ENCODE assay signal across 8 cellular contexts in genomic region chr22:44497218-44497903, GRCh38. TPM values are rescaled to one million over a fixed set of nuclear protein-coding genes. Genes with fewer than 3 reads are reported as not detected.
DNase-seq lines count a peak whose midpoint lies in the region; ATAC-seq, FAIRE-seq and TF ChIP-seq lines count a peak whose summit lies in the region.

No MANE protein-coding gene starts in this region.

- H3K27ac ChIP-seq in endothelial cell of umbilical vein (ENCODE audit: insufficient read depth, low read depth, low read length): peak overlapping the region; percentile 61

- H3K4me3 Mint-ChIP-seq in naive B cell: peak overlapping the region; percentile 55 to 91 (median 76)

- H3K4me2 ChIP-seq in endothelial cell of umbilical vein (ENCODE audit: insufficient read depth, low read length): peak overlapping the region; percentile 70

- intact Hi-C loops in endothelial cell of umbilical vein (cut with micrococcal nuclease): no loop called here

- no peak for TF ChIP-seq POLR2A in endothelial cell of umbilical vein (IDR thresholded peaks at IDR 0.05; ENCODE audit: low read depth, low read length)

- H3K9ac ChIP-seq in endothelial cell of umbilical vein (replicated peaks; ENCODE audit: extremely low read depth, insufficient read depth, low read length): peak overlapping the region; percentile 88

- no peaks in the 10 kb centered on the region for H4K20me1 ChIP-seq in endothelial cell of umbilical vein (replicated peaks; ENCODE audit: control insufficient read depth, extremely low read depth, insufficient read depth, low read length)

- H3K27me3 Mint-ChIP-seq in naive B cell: peaks cover 4 to 6% (median 5%) of the 10 kb centered on the region in 3 donors

- peak overlapping the region; percentile 42 to 84 (median 71) for H3K27ac Mint-ChIP-seq in naive B cell

- ATAC-seq in naive B cell (ENCODE audit: low read depth in 2 of 2): no peak
- ATAC-seq in GM21526 (IDR thresholded peaks at IDR 0.05; ENCODE audit: low FRiP score, unreplicated experiment): no peak

- TF ChIP-seq CTCF in GM12875 (IDR thresholded peaks at IDR 0.05; ENCODE audit: borderline replicate concordance, insufficient read depth, low read depth, low read length) (no peak), endothelial cell of umbilical vein (IDR thresholded peaks at IDR 0.05; ENCODE audit: extremely low read depth in 1 of 2, insufficient read depth in 1 of 2, low read depth in 1 of 2, low read length in 2 of 2) (no peak)

- H3K36me3 Mint-ChIP-seq in naive B cell: peaks cover 0 to 12% of the 10 kb centered on the region in 2 donors

- BruUV-seq in endothelial cell of umbilical vein (replicated peaks; lab: Mats Ljungman, UMichigan): TSS peak; percentile 22

- POLR2A ChIA-PET in endothelial cell of umbilical vein (lab: Charles Lee): no interaction called here

- H2AFZ ChIP-seq in endothelial cell of umbilical vein (ENCODE audit: low read depth, low read length): peak overlapping the region; percentile 70

- peaks cover 0 to 9% (median 4%) of the 10 kb centered on the region in 7 donors for H3K9me3 Mint-ChIP-seq in naive B cell

- peak; percentile 16 for DNase-seq in RPMI7951 (ENCODE audit: low read depth)
- DNase-seq in endothelial cell of umbilical vein (ENCODE audit: low read depth, low spot score): peak; percentile 16
- DNase-seq in naive B cell: no peak
- no peak for DNase-seq in GF-D8 (lab: John Stamatoyannopoulos, UW)
- DNase-seq in NCI-H1694 treated with DMSO at 0.1 percent for 48 hours (lab: John Stamatoyannopoulos, UW): no peak
- DNase-seq in NCI-H526 treated with DMSO at 0.1 percent for 48 hours (lab: John Stamatoyannopoulos, UW): no peak

- FAIRE-seq in endothelial cell of umbilical vein (lab: Jason Lieb, UNC): no peak

- H3K4me3 ChIP-seq in GM12875 (ENCODE audit: low read depth, low read length) (peak overlapping the region; percentile 50), endothelial cell of umbilical vein (replicated peaks in 1 of 3; ENCODE audit: insufficient read depth in 1 of 3, low read depth in 1 of 3, low read length in 3 of 3) (peak overlapping the region; percentile 47 to 70 (median 60))

- H3K4me1 ChIP-seq in endothelial cell of umbilical vein (ENCODE audit: control insufficient read depth, extremely low read depth, insufficient read depth, low read length): peaks cover 5% of the 10 kb centered on the region

- H3K79me2 ChIP-seq in endothelial cell of umbilical vein (ENCODE audit: control insufficient read depth, insufficient read depth, low read length): peaks cover 14% of the 10 kb centered on the region

- no peaks in the 10 kb centered on the region for H3K9me1 ChIP-seq in endothelial cell of umbilical vein (replicated peaks; ENCODE audit: control insufficient read depth, extremely low read depth, insufficient read depth, low read length)

- CTCF ChIA-PET in endothelial cell of umbilical vein (lab: Charles Lee): no interaction called here

- H3K36me3 ChIP-seq in endothelial cell of umbilical vein (ENCODE audit: control insufficient read depth in 2 of 2, extremely low read depth in 1 of 2, insufficient read depth in 2 of 2, low read length in 2 of 2): peaks cover 2 to 10% of the 10 kb centered on the region in 2 experiments

- H3K9me3 ChIP-seq in endothelial cell of umbilical vein (replicated peaks; ENCODE audit: control insufficient read depth, insufficient read depth, low read length): no peaks in the 10 kb centered on the region

- dilution Hi-C loops in endothelial cell of umbilical vein (cut with MboI; ENCODE audit: extremely low pct_ligation_motif_present, low sequenced_read_pairs): no loop called here

- no peaks in the 10 kb centered on the region for H3K27me3 ChIP-seq in endothelial cell of umbilical vein (ENCODE audit: control insufficient read depth in 2 of 2, insufficient read depth in 2 of 2, low read length in 2 of 2)

- peaks cover 17 to 27% (median 20%) of the 10 kb centered on the region in 3 donors for H3K4me1 Mint-ChIP-seq in naive B cell

TF ChIP-seq in endothelial cell of umbilical vein, 7 proteins besides CTCF, POLR2A, EP300 and RAD21:
- TF ChIP-seq MYC (IDR thresholded peaks at IDR 0.05; ENCODE audit: low read depth, low read length): no peak
- TF ChIP-seq FOS (IDR thresholded peaks at IDR 0.05; ENCODE audit: borderline replicate concordance, insufficient read depth, low read length): no peak
- no peak for TF ChIP-seq GATA2 (IDR thresholded peaks at IDR 0.05; ENCODE audit: insufficient read depth, insufficient read length, low read depth, low read length)
- TF ChIP-seq JUN (IDR thresholded peaks at IDR 0.05; ENCODE audit: borderline replicate concordance, insufficient read depth, insufficient read length, low read depth): no peak
- no peak for TF ChIP-seq MAX (IDR thresholded peaks at IDR 0.05; ENCODE audit: insufficient read depth, insufficient read length)

RNA-seq across cellular contexts. Expression of gene RTL6, which starts 0.7 kb away (rescaled TPM):
- total RNA-seq in RPMI7951 (2014; rRNA removed; shearing (Covaris generic)): 14.2 and 16.6 TPM in 2 replicates
- total RNA-seq in endothelial cell of umbilical vein: 18.6 and 19.8 TPM in 2 replicates
- polyA plus RNA-seq in endothelial cell of umbilical vein (17.5 and 20.2 TPM in 2 replicates), naive B cell (ENCODE audit: low read depth in 6 of 6) (1 to 10 TPM in 5 of 6 donors, not detected in 1; 1.9 to 3.3 (median 2.7) TPM)
- 15.5 and 18.3 TPM in 2 replicates for polyA plus RNA-seq in endothelial cell of umbilical vein (2011; cell fraction: cytosol; rRNA removed)
- 9.1 and 10.1 TPM in 2 replicates for polyA plus RNA-seq in endothelial cell of umbilical vein (2011; cell fraction: nucleus; rRNA removed)
- 13.4 and 13.9 TPM in 2 replicates for polyA plus RNA-seq in endothelial cell of umbilical vein (2012)
- polyA minus RNA-seq in endothelial cell of umbilical vein: 37.7 and 44.5 TPM in 2 replicates
- 32.7 TPM for polyA minus RNA-seq in endothelial cell of umbilical vein (2011; cell fraction: cytosol; rRNA and poly(A)+ RNA removed)
- polyA minus RNA-seq in endothelial cell of umbilical vein (2011; cell fraction: nucleus; rRNA and poly(A)+ RNA removed): 13.3 and 16.3 TPM in 2 replicates

Comparison
In these comparisons a context has a peak if more than half of its experiments do, and no peak if none do; other contexts are left out.
1. DNase-seq: peak in RPMI7951 (single experiment) and endothelial cell of umbilical vein (single experiment); none in naive B cell (single experiment), GF-D8 (single experiment), NCI-H1694 treated with DMSO at 0.1 percent for 48 hours (single experiment) and NCI-H526 treated with DMSO at 0.1 percent for 48 hours (single experiment).